In genomic region chr1:203307690-203308126, GRCh38 we compare ENCODE assay signal across 8 cellular contexts. TPM values are rescaled to one million over a fixed set of nuclear protein-coding genes. Genes with fewer than 3 reads are reported as not detected.
A peak's percentile ranks its signal among the peaks of the same experiment; 100 is the strongest.
DNase-seq lines count a peak whose midpoint lies in the region; ATAC-seq and TF ChIP-seq lines count a peak whose summit lies in the region.

No MANE protein-coding gene starts in this region.

- no TSS peak for BruUV-seq in mammary epithelial cell (replicated peaks; lab: Mats Ljungman, UMichigan)
- no TSS peak for BruUV-seq in PC-9 (replicated peaks; lab: Mats Ljungman, UMichigan)

- in situ Hi-C loops in mammary epithelial cell (cut with MboI; ENCODE audit: low sequenced_read_pairs in 2 of 2) = no loop called here

- H3K27me3 Mint-ChIP-seq in activated naive CD4-positive, alpha-beta T cell treated with anti-CD3 and anti-CD28 coated beads, Interleukin-2, amount 50 U/mL, for 24 hours = no peaks in the 10 kb centered on the region

- H3K36me3 ChIP-seq in mammary epithelial cell (ENCODE audit: insufficient read depth, low read length) (peaks cover 13% of the 10 kb centered on the region), upper lobe of right lung (peaks cover 29% of the 10 kb centered on the region), PC-9 (ENCODE audit: low read depth) (no peaks in the 10 kb centered on the region)

- H3K27ac ChIP-seq in mammary epithelial cell (ENCODE audit: insufficient read depth, low read depth, low read length) = no peak overlapping the region
- H3K27ac ChIP-seq in upper lobe of right lung = peak overlapping the region; percentile 98
- H3K27ac ChIP-seq in PC-9 = no peak overlapping the region

- H3K79me2 ChIP-seq in mammary epithelial cell (ENCODE audit: insufficient read depth, low read length) (peaks cover 52% of the 10 kb centered on the region), PC-9 (ENCODE audit: low read depth) (no peaks in the 10 kb centered on the region)

- peaks cover 59% of the 10 kb centered on the region for H3K4me1 Mint-ChIP-seq in activated naive CD4-positive, alpha-beta T cell treated with anti-CD3 and anti-CD28 coated beads, Interleukin-2, amount 50 U/mL, for 24 hours

- no peak for TF ChIP-seq CTCF in mammary epithelial cell (conservative IDR thresholded peaks at IDR 0.05 in 1 of 2, IDR thresholded peaks at IDR 0.05 in 1 of 2; ENCODE audit: extremely low read depth in 1 of 2, insufficient read depth in 1 of 2, low read depth in 1 of 2, low read length in 2 of 2)
- no peak for TF ChIP-seq CTCF in upper lobe of right lung (IDR thresholded peaks at IDR 0.05)
- no peak for TF ChIP-seq CTCF in PC-9 (conservative IDR thresholded peaks at IDR 0.05)

- 11% methylated on average over 2 of the region's 2 CpGs for WGBS in mammary epithelial cell (ENCODE audit: low coverage, missing lambda C conversion rate)

- H3K4me1 ChIP-seq in mammary epithelial cell (ENCODE audit: insufficient read depth, low read length) (peaks cover 41% of the 10 kb centered on the region), mononuclear cell (ENCODE audit: insufficient read depth, low read length) (peaks cover 81% of the 10 kb centered on the region), upper lobe of right lung (peaks cover 36% of the 10 kb centered on the region), PC-9 (replicated peaks; ENCODE audit: insufficient read depth) (no peaks in the 10 kb centered on the region; the same call in 1 of the 2 replicates)

- H3K9me2 ChIP-seq in PC-9 (ENCODE audit: insufficient read depth) = no peaks in the 10 kb centered on the region

- H3K4me3 ChIP-seq in mammary epithelial cell (replicated peaks in 1 of 3; ENCODE audit: insufficient read depth in 1 of 3, low read depth in 2 of 3, low read length in 3 of 3) = peak overlapping the region; percentile 86 to 94 (median 93)
- peak overlapping the region; percentile 100 for H3K4me3 ChIP-seq in mononuclear cell (ENCODE audit: low read length)
- peak overlapping the region; percentile 98 for H3K4me3 ChIP-seq in upper lobe of right lung
- H3K4me3 ChIP-seq in PC-9 = no peak overlapping the region

- H3K9me3 Mint-ChIP-seq in activated naive CD4-positive, alpha-beta T cell treated with anti-CD3 and anti-CD28 coated beads, Interleukin-2, amount 50 U/mL, for 24 hours = no peaks in the 10 kb centered on the region

- peak overlapping the region; percentile 97 for H3K4me3 Mint-ChIP-seq in activated naive CD4-positive, alpha-beta T cell treated with anti-CD3 and anti-CD28 coated beads, Interleukin-2, amount 50 U/mL, for 24 hours

- no peaks in the 10 kb centered on the region for H3K9me3 ChIP-seq in mammary epithelial cell (replicated peaks; ENCODE audit: insufficient read depth, low read length)
- H3K9me3 ChIP-seq in mononuclear cell (ENCODE audit: low read depth, low read length) = no peaks in the 10 kb centered on the region
- no peaks in the 10 kb centered on the region for H3K9me3 ChIP-seq in upper lobe of right lung
- no peaks in the 10 kb centered on the region for H3K9me3 ChIP-seq in PC-9 (ENCODE audit: insufficient read depth, low read depth)

- H3K27me3 ChIP-seq in mammary epithelial cell (ENCODE audit: insufficient read depth, low read length) = no peaks in the 10 kb centered on the region
- no peaks in the 10 kb centered on the region for H3K27me3 ChIP-seq in mononuclear cell (ENCODE audit: insufficient read depth, low read length)
- H3K27me3 ChIP-seq in upper lobe of right lung = no peaks in the 10 kb centered on the region
- H3K27me3 ChIP-seq in PC-9 (ENCODE audit: insufficient read depth, low read depth) = no peaks in the 10 kb centered on the region; the same call in 1 of the 2 replicates

- CTCF ChIA-PET in mammary epithelial cell (lab: Charles Lee; ENCODE audit: low non-redundant PET) = interaction anchor here (0.6 kb wide), 1 partner anchor 30 kb away, joined by 3 read pairs; no protein-coding TSS in a partner anchor
- CTCF ChIA-PET in PC-9 (lab: Charles Lee) = interaction anchor here (0.7 to 1.8 kb wide), 2 partner anchors 9 to 20 kb away, joined by 3 to 10 read pairs; no protein-coding TSS in a partner anchor

- H3K9ac ChIP-seq in mammary epithelial cell (ENCODE audit: insufficient read depth, low read length) = no peak overlapping the region

- DNase-seq in activated naive CD4-positive, alpha-beta T cell treated with Interleukin-2 at 50 U/mL for 16 hours = no peak
- no peak for DNase-seq in mammary epithelial cell
- DNase-seq in upper lobe of right lung = no peak
- no peak for DNase-seq in A172 (ENCODE audit: low spot score)
- DNase-seq in PC-9 = no peak

- intact Hi-C loops in mammary epithelial cell (cut with micrococcal nuclease) = loop anchor here (2.0 kb wide), 1 partner anchor 19 kb away; no protein-coding TSS in a partner anchor
- intact Hi-C loops in upper lobe of right lung (cut with DNase I) = loop anchor here (5.0 kb wide), 1 partner anchor 35 kb away; no protein-coding TSS in a partner anchor
- intact Hi-C loops in PC-9 (cut with micrococcal nuclease; ENCODE audit: unreplicated experiment) = no loop called here

- POLR2A ChIA-PET in PC-9 (lab: Charles Lee; ENCODE audit: unreplicated experiment) = interaction anchor here (0.6 to 3.2 kb wide), 2 partner anchors 9 to 13 kb away, joined by 3 to 13 read pairs; no protein-coding TSS in a partner anchor

- H3K4me2 ChIP-seq in mammary epithelial cell (ENCODE audit: insufficient read depth, low read depth, low read length) (peak overlapping the region; percentile 99), PC-9 (no peak overlapping the region)

- H3K27ac Mint-ChIP-seq in activated naive CD4-positive, alpha-beta T cell treated with anti-CD3 and anti-CD28 coated beads, Interleukin-2, amount 50 U/mL, for 24 hours = peak overlapping the region; percentile 96

- H4K20me1 ChIP-seq in mammary epithelial cell (ENCODE audit: insufficient read depth, low read length) (no peaks in the 10 kb centered on the region), PC-9 (ENCODE audit: insufficient read depth) (no peaks in the 10 kb centered on the region)

- no peak overlapping the region for H2AFZ ChIP-seq in mammary epithelial cell (ENCODE audit: low read depth, low read length)
- H2AFZ ChIP-seq in PC-9 = no peak overlapping the region

- dilution Hi-C loops in mammary epithelial cell (cut with HindIII; ENCODE audit: low sequenced_read_pairs) = no loop called here

- H3K36me3 Mint-ChIP-seq in activated naive CD4-positive, alpha-beta T cell treated with anti-CD3 and anti-CD28 coated beads, Interleukin-2, amount 50 U/mL, for 24 hours = peaks cover 30% of the 10 kb centered on the region

- ATAC-seq in upper lobe of right lung = no peak
- no peak for ATAC-seq in HG03175 (IDR thresholded peaks at IDR 0.05; ENCODE audit: unreplicated experiment)

- H3F3A ChIP-seq in PC-9 (ENCODE audit: insufficient read depth, low read depth) = 0 out of 2 replicates have a peak, but pooled peaks cover 3% of the 10 kb centered on the region

RNA-seq across cellular contexts. Expression of gene BTG2, which starts 2.4 kb away (rescaled TPM):
- total RNA-seq in mammary epithelial cell (100 to 1,000 TPM in 1 of 2 donors, 10 to 100 TPM in 1; 74.8 to 107 TPM), mononuclear cell (842 TPM), upper lobe of right lung (95.3 TPM), PC-9 (2021) (11.1 and 13.8 TPM in 2 replicates)
- 47.2 TPM for polyA plus RNA-seq in mammary epithelial cell
- polyA minus RNA-seq in mammary epithelial cell = 57.2 TPM
- 11.3 and 13.2 TPM in 2 replicates for total RNA-seq in A172 (2014; rRNA removed; shearing (Covaris generic))

RNA-seq across cellular contexts. Expression of gene FMOD, which starts 43.2 kb away (rescaled TPM):
- total RNA-seq in mammary epithelial cell = 1 to 10 TPM in 1 of 2 donors, not detected in 1; 1.5 TPM
- polyA plus RNA-seq in mammary epithelial cell = not detected
- polyA minus RNA-seq in mammary epithelial cell = not detected
- not detected for total RNA-seq in mononuclear cell
- 45.1 TPM for total RNA-seq in upper lobe of right lung
- total RNA-seq in A172 (2014; rRNA removed; shearing (Covaris generic)) = not detected in 2 replicates
- total RNA-seq in PC-9 (2021) = not detected in 2 replicates

Comparison
In these comparisons a context has a peak if more than half of its experiments do, and no peak if none do; other contexts are left out.
1. RNA of gene FMOD, which starts 43.2 kb away (total RNA-seq): 45.1 TPM in upper lobe of right lung (single experiment); 1.5 TPM in mammary epithelial cell, not detected in mononuclear cell (single experiment), not detected in A172 and not detected in PC-9; every median in the first group is over 10 times any median in the second.